Comparison of ENCODE assay signal across 1 cellular context in the genomic region with DNA sequence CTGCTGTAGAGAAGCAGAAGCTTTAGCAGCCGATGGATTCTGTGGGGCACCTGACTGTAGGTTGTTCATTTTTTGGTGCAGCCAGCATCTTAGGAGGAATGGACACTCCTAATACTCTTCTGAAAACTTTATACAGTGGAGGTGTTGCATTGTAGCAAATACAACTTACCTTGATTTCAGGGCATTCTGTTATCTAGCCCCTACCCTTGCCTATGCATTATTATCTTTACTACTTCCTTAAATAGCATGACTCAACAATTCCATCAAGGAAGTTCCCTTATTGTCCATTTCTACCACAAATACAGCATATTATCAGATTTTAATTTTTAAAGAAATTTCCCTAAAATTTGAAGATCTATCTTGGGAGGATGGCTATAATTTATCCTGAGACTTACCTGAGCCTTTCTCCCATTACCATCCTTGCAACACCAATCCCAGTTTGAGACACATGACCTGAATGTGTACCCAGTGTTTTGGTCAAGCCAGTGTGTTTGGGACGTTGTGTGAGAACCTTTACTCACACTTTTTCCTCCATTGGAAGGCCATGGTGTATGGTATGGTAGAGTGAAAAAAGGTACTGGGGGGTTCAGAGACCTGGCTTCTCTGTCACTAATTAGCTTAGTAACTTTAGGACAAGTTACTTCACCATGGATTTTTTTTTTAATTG.
A peak's percentile ranks its signal among the peaks of the same experiment; 100 is the strongest.
TF ChIP-seq lines count a peak whose summit lies in the region.

No MANE protein-coding gene starts in this region.

TF ChIP-seq in K562, 482 proteins besides CTCF, POLR2A, EP300 and RAD21 (continued from another document and continues in another):
- TF ChIP-seq HMGN3 (IDR thresholded peaks at IDR 0.05; ENCODE audit: borderline replicate concordance, extremely low read depth, insufficient read length, low read depth, low read length): no peak
- peak; percentile 96 for TF ChIP-seq SMARCE1 (IDR thresholded peaks at IDR 0.05)
- TF ChIP-seq, protein P1, sequence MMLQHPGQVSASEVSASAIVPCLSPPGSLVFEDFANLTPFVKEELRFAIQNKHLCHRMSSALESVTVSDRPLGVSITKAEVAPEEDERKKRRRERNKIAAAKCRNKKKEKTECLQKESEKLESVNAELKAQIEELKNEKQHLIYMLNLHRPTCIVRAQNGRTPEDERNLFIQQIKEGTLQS (IDR thresholded peaks at IDR 0.05): peak; percentile 73; the same call in 1 of the 2 replicates
- TF ChIP-seq, protein P1 (CRISPR knock-in tag; conservative IDR thresholded peaks at IDR 0.05): no peak
- TF ChIP-seq XRCC5 (IDR thresholded peaks at IDR 0.05; ENCODE audit: low read depth, low read length): no peak
- TF ChIP-seq, protein P2, sequence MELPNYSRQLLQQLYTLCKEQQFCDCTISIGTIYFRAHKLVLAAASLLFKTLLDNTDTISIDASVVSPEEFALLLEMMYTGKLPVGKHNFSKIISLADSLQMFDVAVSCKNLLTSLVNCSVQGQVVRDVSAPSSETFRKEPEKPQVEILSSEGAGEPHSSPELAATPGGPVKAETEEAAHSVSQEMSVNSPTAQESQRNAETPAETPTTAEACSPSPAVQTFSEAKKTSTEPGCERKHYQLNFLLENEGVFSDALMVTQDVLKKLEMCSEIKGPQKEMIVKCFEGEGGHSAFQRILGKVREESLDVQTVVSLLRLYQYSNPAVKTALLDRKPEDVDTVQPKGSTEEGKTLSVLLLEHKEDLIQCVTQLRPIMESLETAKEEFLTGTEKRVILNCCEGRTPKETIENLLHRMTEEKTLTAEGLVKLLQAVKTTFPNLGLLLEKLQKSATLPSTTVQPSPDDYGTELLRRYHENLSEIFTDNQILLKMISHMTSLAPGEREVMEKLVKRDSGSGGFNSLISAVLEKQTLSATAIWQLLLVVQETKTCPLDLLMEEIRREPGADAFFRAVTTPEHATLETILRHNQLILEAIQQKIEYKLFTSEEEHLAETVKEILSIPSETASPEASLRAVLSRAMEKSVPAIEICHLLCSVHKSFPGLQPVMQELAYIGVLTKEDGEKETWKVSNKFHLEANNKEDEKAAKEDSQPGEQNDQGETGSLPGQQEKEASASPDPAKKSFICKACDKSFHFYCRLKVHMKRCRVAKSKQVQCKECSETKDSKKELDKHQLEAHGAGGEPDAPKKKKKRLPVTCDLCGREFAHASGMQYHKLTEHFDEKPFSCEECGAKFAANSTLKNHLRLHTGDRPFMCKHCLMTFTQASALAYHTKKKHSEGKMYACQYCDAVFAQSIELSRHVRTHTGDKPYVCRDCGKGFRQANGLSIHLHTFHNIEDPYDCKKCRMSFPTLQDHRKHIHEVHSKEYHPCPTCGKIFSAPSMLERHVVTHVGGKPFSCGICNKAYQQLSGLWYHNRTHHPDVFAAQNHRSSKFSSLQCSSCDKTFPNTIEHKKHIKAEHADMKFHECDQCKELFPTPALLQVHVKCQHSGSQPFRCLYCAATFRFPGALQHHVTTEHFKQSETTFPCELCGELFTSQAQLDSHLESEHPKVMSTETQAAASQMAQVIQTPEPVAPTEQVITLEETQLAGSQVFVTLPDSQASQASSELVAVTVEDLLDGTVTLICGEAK (IDR thresholded peaks at IDR 0.05): peak; percentile 68
- TF ChIP-seq, protein P2 (CRISPR knock-in tag; IDR thresholded peaks at IDR 0.05): no peak
- TF ChIP-seq POLR3A (IDR thresholded peaks at IDR 0.05; ENCODE audit: borderline replicate concordance, extremely low read depth, insufficient read depth, insufficient read length): no peak
- no peak for TF ChIP-seq CBX3 (IDR thresholded peaks at IDR 0.05; ENCODE audit: borderline replicate concordance in 1 of 2, low read length in 2 of 2)
- no peak for TF ChIP-seq PHF8 (IDR thresholded peaks at IDR 0.05; ENCODE audit: borderline replicate concordance, low read length)
- no peak for TF ChIP-seq SP1 (CRISPR knock-in tag; IDR thresholded peaks at IDR 0.05)
- TF ChIP-seq SIN3B (IDR thresholded peaks at IDR 0.05; ENCODE audit: low read depth): no peak
- 0 out of 2 replicates have a peak, but pooled peaks have one; percentile 11 for TF ChIP-seq TAL1 (IDR thresholded peaks at IDR 0.05)
- TF ChIP-seq ASH1L (IDR thresholded peaks at IDR 0.05; ENCODE audit: borderline replicate concordance, low read depth, partially characterized antibody): no peak
- TF ChIP-seq CEBPB (tag; IDR thresholded peaks at IDR 0.05): 0 out of 2 replicates have a peak, but pooled peaks have one; percentile 23
- TF ChIP-seq, protein P3, sequence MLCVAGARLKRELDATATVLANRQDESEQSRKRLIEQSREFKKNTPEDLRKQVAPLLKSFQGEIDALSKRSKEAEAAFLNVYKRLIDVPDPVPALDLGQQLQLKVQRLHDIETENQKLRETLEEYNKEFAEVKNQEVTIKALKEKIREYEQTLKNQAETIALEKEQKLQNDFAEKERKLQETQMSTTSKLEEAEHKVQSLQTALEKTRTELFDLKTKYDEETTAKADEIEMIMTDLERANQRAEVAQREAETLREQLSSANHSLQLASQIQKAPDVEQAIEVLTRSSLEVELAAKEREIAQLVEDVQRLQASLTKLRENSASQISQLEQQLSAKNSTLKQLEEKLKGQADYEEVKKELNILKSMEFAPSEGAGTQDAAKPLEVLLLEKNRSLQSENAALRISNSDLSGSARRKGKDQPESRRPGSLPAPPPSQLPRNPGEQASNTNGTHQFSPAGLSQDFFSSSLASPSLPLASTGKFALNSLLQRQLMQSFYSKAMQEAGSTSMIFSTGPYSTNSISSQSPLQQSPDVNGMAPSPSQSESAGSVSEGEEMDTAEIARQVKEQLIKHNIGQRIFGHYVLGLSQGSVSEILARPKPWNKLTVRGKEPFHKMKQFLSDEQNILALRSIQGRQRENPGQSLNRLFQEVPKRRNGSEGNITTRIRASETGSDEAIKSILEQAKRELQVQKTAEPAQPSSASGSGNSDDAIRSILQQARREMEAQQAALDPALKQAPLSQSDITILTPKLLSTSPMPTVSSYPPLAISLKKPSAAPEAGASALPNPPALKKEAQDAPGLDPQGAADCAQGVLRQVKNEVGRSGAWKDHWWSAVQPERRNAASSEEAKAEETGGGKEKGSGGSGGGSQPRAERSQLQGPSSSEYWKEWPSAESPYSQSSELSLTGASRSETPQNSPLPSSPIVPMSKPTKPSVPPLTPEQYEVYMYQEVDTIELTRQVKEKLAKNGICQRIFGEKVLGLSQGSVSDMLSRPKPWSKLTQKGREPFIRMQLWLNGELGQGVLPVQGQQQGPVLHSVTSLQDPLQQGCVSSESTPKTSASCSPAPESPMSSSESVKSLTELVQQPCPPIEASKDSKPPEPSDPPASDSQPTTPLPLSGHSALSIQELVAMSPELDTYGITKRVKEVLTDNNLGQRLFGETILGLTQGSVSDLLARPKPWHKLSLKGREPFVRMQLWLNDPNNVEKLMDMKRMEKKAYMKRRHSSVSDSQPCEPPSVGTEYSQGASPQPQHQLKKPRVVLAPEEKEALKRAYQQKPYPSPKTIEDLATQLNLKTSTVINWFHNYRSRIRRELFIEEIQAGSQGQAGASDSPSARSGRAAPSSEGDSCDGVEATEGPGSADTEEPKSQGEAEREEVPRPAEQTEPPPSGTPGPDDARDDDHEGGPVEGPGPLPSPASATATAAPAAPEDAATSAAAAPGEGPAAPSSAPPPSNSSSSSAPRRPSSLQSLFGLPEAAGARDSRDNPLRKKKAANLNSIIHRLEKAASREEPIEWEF (CRISPR knock-in tag; IDR thresholded peaks at IDR 0.05): no peak; the same call in 1 of the 2 replicates
- TF ChIP-seq SMARCA4 (IDR thresholded peaks at IDR 0.05): peak; percentile 93
- TF ChIP-seq, protein P4, sequence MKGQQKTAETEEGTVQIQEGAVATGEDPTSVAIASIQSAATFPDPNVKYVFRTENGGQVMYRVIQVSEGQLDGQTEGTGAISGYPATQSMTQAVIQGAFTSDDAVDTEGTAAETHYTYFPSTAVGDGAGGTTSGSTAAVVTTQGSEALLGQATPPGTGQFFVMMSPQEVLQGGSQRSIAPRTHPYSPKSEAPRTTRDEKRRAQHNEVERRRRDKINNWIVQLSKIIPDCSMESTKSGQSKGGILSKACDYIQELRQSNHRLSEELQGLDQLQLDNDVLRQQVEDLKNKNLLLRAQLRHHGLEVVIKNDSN (CRISPR knock-in tag; IDR thresholded peaks at IDR 0.05): no peak
- TF ChIP-seq HDAC8 (tag; IDR thresholded peaks at IDR 0.05): no peak
- TF ChIP-seq SMARCB1 (IDR thresholded peaks at IDR 0.05; ENCODE audit: insufficient read length, low read depth): peak; percentile 43
- TF ChIP-seq BRD9 (IDR thresholded peaks at IDR 0.05; ENCODE audit: low read depth, partially characterized antibody): no peak
- TF ChIP-seq CHD1 (IDR thresholded peaks at IDR 0.05; ENCODE audit: low read length): no peak
- TF ChIP-seq, protein P5, sequence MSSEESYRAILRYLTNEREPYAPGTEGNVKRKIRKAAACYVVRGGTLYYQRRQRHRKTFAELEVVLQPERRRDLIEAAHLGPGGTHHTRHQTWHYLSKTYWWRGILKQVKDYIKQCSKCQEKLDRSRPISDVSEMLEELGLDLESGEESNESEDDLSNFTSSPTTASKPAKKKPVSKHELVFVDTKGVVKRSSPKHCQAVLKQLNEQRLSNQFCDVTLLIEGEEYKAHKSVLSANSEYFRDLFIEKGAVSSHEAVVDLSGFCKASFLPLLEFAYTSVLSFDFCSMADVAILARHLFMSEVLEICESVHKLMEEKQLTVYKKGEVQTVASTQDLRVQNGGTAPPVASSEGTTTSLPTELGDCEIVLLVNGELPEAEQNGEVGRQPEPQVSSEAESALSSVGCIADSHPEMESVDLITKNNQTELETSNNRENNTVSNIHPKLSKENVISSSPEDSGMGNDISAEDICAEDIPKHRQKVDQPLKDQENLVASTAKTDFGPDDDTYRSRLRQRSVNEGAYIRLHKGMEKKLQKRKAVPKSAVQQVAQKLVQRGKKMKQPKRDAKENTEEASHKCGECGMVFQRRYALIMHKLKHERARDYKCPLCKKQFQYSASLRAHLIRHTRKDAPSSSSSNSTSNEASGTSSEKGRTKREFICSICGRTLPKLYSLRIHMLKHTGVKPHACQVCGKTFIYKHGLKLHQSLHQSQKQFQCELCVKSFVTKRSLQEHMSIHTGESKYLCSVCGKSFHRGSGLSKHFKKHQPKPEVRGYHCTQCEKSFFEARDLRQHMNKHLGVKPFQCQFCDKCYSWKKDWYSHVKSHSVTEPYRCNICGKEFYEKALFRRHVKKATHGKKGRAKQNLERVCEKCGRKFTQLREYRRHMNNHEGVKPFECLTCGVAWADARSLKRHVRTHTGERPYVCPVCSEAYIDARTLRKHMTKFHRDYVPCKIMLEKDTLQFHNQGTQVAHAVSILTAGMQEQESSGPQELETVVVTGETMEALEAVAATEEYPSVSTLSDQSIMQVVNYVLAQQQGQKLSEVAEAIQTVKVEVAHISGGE (CRISPR knock-in tag; IDR thresholded peaks at IDR 0.05): no peak
- TF ChIP-seq, protein P6, sequence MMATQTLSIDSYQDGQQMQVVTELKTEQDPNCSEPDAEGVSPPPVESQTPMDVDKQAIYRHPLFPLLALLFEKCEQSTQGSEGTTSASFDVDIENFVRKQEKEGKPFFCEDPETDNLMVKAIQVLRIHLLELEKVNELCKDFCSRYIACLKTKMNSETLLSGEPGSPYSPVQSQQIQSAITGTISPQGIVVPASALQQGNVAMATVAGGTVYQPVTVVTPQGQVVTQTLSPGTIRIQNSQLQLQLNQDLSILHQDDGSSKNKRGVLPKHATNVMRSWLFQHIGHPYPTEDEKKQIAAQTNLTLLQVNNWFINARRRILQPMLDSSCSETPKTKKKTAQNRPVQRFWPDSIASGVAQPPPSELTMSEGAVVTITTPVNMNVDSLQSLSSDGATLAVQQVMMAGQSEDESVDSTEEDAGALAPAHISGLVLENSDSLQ (IDR thresholded peaks at IDR 0.05): no peak
- TF ChIP-seq, protein P7, sequence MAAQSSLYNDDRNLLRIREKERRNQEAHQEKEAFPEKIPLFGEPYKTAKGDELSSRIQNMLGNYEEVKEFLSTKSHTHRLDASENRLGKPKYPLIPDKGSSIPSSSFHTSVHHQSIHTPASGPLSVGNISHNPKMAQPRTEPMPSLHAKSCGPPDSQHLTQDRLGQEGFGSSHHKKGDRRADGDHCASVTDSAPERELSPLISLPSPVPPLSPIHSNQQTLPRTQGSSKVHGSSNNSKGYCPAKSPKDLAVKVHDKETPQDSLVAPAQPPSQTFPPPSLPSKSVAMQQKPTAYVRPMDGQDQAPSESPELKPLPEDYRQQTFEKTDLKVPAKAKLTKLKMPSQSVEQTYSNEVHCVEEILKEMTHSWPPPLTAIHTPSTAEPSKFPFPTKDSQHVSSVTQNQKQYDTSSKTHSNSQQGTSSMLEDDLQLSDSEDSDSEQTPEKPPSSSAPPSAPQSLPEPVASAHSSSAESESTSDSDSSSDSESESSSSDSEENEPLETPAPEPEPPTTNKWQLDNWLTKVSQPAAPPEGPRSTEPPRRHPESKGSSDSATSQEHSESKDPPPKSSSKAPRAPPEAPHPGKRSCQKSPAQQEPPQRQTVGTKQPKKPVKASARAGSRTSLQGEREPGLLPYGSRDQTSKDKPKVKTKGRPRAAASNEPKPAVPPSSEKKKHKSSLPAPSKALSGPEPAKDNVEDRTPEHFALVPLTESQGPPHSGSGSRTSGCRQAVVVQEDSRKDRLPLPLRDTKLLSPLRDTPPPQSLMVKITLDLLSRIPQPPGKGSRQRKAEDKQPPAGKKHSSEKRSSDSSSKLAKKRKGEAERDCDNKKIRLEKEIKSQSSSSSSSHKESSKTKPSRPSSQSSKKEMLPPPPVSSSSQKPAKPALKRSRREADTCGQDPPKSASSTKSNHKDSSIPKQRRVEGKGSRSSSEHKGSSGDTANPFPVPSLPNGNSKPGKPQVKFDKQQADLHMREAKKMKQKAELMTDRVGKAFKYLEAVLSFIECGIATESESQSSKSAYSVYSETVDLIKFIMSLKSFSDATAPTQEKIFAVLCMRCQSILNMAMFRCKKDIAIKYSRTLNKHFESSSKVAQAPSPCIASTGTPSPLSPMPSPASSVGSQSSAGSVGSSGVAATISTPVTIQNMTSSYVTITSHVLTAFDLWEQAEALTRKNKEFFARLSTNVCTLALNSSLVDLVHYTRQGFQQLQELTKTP (IDR thresholded peaks at IDR 0.05; ENCODE audit: low read depth in 1 of 2, partially characterized antibody in 2 of 2): peak in 1 of 2 experiments; percentile 61
